22 cellular contexts compared by ENCODE assay signal in genomic region chr5:16602182-16602581, GRCh38.
"Had no signal": no experiment of that assay in that cellular context is flagged by ENCODE, and none has a peak within 500 bp of the region (broad histone marks: within the 10 kb centered on the region; RNA-seq: fewer than 3 reads in every experiment).

No MANE protein-coding gene starts in this region.

- H3K4me3 ChIP-seq: esophagus squamous epithelium, gastroesophageal sphincter, left lung, lower lobe of right lung, sigmoid colon, skin epidermis, stomach, thoracic aorta, transverse colon had no signal

- DNase-seq: dermis blood vessel endothelial cell; esophagus squamous epithelium; foreskin fibroblast; glutamatergic neuron; immature natural killer cell; left lung; lower lobe of right lung; midbrain; posterior cingulate gyrus; sigmoid colon; stimulated activated CD4-positive, alpha-beta T cell treated with anti-CD3 and anti-CD28 coated beads, Interleukin-2, amount 100 ng/mL, for 24 hours; stimulated activated CD4-positive, alpha-beta T cell treated with anti-CD3 and anti-CD28 coated beads, Interleukin-4, amount 100 ng/mL, for 4 hours; stimulated activated naive CD4-positive, alpha-beta T cell; stomach; substantia nigra; transverse colon had no signal

- H3K9me3 ChIP-seq: esophagus squamous epithelium, gastroesophageal sphincter, lower lobe of right lung, sigmoid colon, stomach, thoracic aorta, transverse colon had no signal

- H3K4me1 ChIP-seq: transverse colon had no signal

- H3K36me3 ChIP-seq: esophagus squamous epithelium, gastroesophageal sphincter, left lung, lower lobe of right lung, sigmoid colon, stomach, thoracic aorta, transverse colon had no signal

- H3K4me3 Mint-ChIP-seq: immature natural killer cell, memory B cell had no signal

- H3K27me3 ChIP-seq: esophagus squamous epithelium, gastroesophageal sphincter, left lung, sigmoid colon, stomach, transverse colon had no signal

- H3K27ac ChIP-seq: esophagus squamous epithelium, gastroesophageal sphincter, left lung, lower lobe of right lung, sigmoid colon, skin epidermis, stomach, thoracic aorta, transverse colon had no signal

- H3K27ac Mint-ChIP-seq: immature natural killer cell, memory B cell had no signal

- ATAC-seq: gastroesophageal sphincter, left lung, lower lobe of right lung had no signal

- FAIRE-seq: colon, keratinocyte had no signal
